14 cellular contexts compared by ENCODE assay signal in genomic region chr4:81260443-81261102, GRCh38. TPM values are rescaled to one million over a fixed set of nuclear protein-coding genes. Genes with fewer than 3 reads are reported as not detected.
DNase-seq lines count a peak whose midpoint lies in the region; ATAC-seq and TF ChIP-seq lines count a peak whose summit lies in the region.
"Had no signal": no experiment of that assay in that cellular context is flagged by ENCODE, and none has a peak within 500 bp of the region (broad histone marks: within the 10 kb centered on the region; RNA-seq: fewer than 3 reads in every experiment).

No MANE protein-coding gene starts in this region.

- H3K27me3 Mint-ChIP-seq in chondrocyte (ENCODE audit: low read depth) (peaks cover 5% of the 10 kb centered on the region), neural progenitor cell (ENCODE audit: insufficient read depth, low read depth) (no peaks in the 10 kb centered on the region), T-helper 17 cell (peaks cover 11% of the 10 kb centered on the region)
- H3K27me3 Mint-ChIP-seq: activated CD8-positive, alpha-beta memory T cell treated with anti-CD3 and anti-CD28 coated beads, Interleukin-2, amount 10 ng/mL, durations not matched to agents 7 days and 5 days had no signal

- no peak for ATAC-seq in activated naive CD4-positive, alpha-beta T cell treated with anti-CD3 and anti-CD28 coated beads, Interleukin-2, amount 50 U/mL, for 72 hours
- ATAC-seq in T-helper 17 cell (no peak), HG02610 (IDR thresholded peaks at IDR 0.05; ENCODE audit: unreplicated experiment) (no peak)
- ATAC-seq: activated CD8-positive, alpha-beta memory T cell treated with anti-CD3 and anti-CD28 coated beads, Interleukin-2, amount 10 ng/mL, durations not matched to agents 7 days and 5 days; T-cell had no signal

- H3K27me3 ChIP-seq in neural progenitor cell = no peaks in the 10 kb centered on the region
- H3K27me3 ChIP-seq: stomach had no signal

- H3K27ac Mint-ChIP-seq in chondrocyte (ENCODE audit: unreplicated experiment) = no peak overlapping the region
- H3K27ac Mint-ChIP-seq in neural progenitor cell = no peak overlapping the region
- H3K27ac Mint-ChIP-seq in activated naive CD4-positive, alpha-beta T cell treated with anti-CD3 and anti-CD28 coated beads, Interleukin-2, amount 50 U/mL, for 72 hours = no peak overlapping the region
- H3K27ac Mint-ChIP-seq in T-helper 17 cell = no peak overlapping the region
- H3K27ac Mint-ChIP-seq: activated CD8-positive, alpha-beta memory T cell treated with anti-CD3 and anti-CD28 coated beads, Interleukin-2, amount 10 ng/mL, durations not matched to agents 7 days and 5 days; T-cell had no signal

- H3K36me3 Mint-ChIP-seq in chondrocyte (ENCODE audit: low read depth) (no peaks in the 10 kb centered on the region), neural progenitor cell (no peaks in the 10 kb centered on the region), T-helper 17 cell (ENCODE audit: low read depth) (no peaks in the 10 kb centered on the region)
- no peaks in the 10 kb centered on the region for H3K36me3 Mint-ChIP-seq in activated naive CD4-positive, alpha-beta T cell treated with anti-CD3 and anti-CD28 coated beads, Interleukin-2, amount 50 U/mL, for 72 hours
- H3K36me3 Mint-ChIP-seq: activated CD8-positive, alpha-beta memory T cell treated with anti-CD3 and anti-CD28 coated beads, Interleukin-2, amount 10 ng/mL, durations not matched to agents 7 days and 5 days; T-cell had no signal

- H3K4me3 ChIP-seq in neural progenitor cell = no peak overlapping the region
- H3K4me3 ChIP-seq: stomach had no signal

- no peak overlapping the region for H3K4me3 Mint-ChIP-seq in chondrocyte (ENCODE audit: unreplicated experiment)
- no peak overlapping the region for H3K4me3 Mint-ChIP-seq in neural progenitor cell
- no peak overlapping the region for H3K4me3 Mint-ChIP-seq in T-helper 17 cell
- H3K4me3 Mint-ChIP-seq: activated CD8-positive, alpha-beta memory T cell treated with anti-CD3 and anti-CD28 coated beads, Interleukin-2, amount 10 ng/mL, durations not matched to agents 7 days and 5 days; T-cell had no signal

- peak; percentile 54 for TF ChIP-seq CTCF in chondrocyte (IDR thresholded peaks at IDR 0.05)
- TF ChIP-seq CTCF in neural progenitor cell (IDR thresholded peaks at IDR 0.05) = peak; percentile 68

- H3F3A ChIP-seq in neural progenitor cell (ENCODE audit: low read depth) = no peaks in the 10 kb centered on the region

- H3K27ac ChIP-seq in neural progenitor cell = no peak overlapping the region
- H3K27ac ChIP-seq: stomach had no signal

- H3K4me2 ChIP-seq in neural progenitor cell = no peak overlapping the region

- peaks cover 1% of the 10 kb centered on the region for H3K9me3 Mint-ChIP-seq in chondrocyte (ENCODE audit: low read depth)
- H3K9me3 Mint-ChIP-seq in neural progenitor cell = peaks cover 2% of the 10 kb centered on the region
- peaks cover 2 to 4% of the 10 kb centered on the region in 2 donors for H3K9me3 Mint-ChIP-seq in activated naive CD4-positive, alpha-beta T cell treated with anti-CD3 and anti-CD28 coated beads, Interleukin-2, amount 50 U/mL, for 72 hours

- peak overlapping the region; percentile 97 for H2AFZ ChIP-seq in neural progenitor cell (replicated peaks)

- H3K9me3 ChIP-seq in neural progenitor cell (ENCODE audit: low read depth) (no peaks in the 10 kb centered on the region), T-helper 17 cell (ENCODE audit: control insufficient read depth, low read length, poor library complexity, severe bottlenecking) (no peaks in the 10 kb centered on the region)
- H3K9me3 ChIP-seq: stomach had no signal

- H4K20me1 ChIP-seq in neural progenitor cell (ENCODE audit: low read depth) = no peaks in the 10 kb centered on the region

- H3K79me2 ChIP-seq in neural progenitor cell (ENCODE audit: low read depth) = no peaks in the 10 kb centered on the region

- no peaks in the 10 kb centered on the region for H3K4me1 ChIP-seq in neural progenitor cell

- peaks cover 19% of the 10 kb centered on the region for H3K4me1 Mint-ChIP-seq in chondrocyte (ENCODE audit: low read depth)
- H3K4me1 Mint-ChIP-seq in neural progenitor cell = no peaks in the 10 kb centered on the region
- no peaks in the 10 kb centered on the region for H3K4me1 Mint-ChIP-seq in T-helper 17 cell
- H3K4me1 Mint-ChIP-seq: activated CD8-positive, alpha-beta memory T cell treated with anti-CD3 and anti-CD28 coated beads, Interleukin-2, amount 10 ng/mL, durations not matched to agents 7 days and 5 days; T-cell had no signal

- H3K9ac ChIP-seq in neural progenitor cell = no peak overlapping the region

- DNase-seq in ELF-1 (ENCODE audit: low read depth, low spot score) (peak; percentile 22), LHCN-M2 (ENCODE audit: low read depth) (peak; percentile 13), chondrocyte (ENCODE audit: low spot score) (no peak), neural progenitor cell (ENCODE audit: low spot score) (peak; percentile 46), T-helper 17 cell (no peak), Ammon's horn (ENCODE audit: low spot score) (no peak)
- no peak for DNase-seq in activated naive CD4-positive, alpha-beta T cell treated with anti-CD3 and anti-CD28 coated beads, Interleukin-2, amount 50 U/mL, for 72 hours (ENCODE audit: low spot score in 2 of 2)
- DNase-seq: activated CD8-positive, alpha-beta memory T cell treated with anti-CD3 and anti-CD28 coated beads, Interleukin-2, amount 10 ng/mL, durations not matched to agents 7 days and 5 days; aorta; NCI-H1930; stimulated activated CD4-positive, alpha-beta T cell treated with anti-CD3 and anti-CD28 coated beads, Interleukin-15, amount 100 ng/mL, for 24 hours; stomach; T-cell had no signal

- H3K36me3 ChIP-seq in neural progenitor cell = no peaks in the 10 kb centered on the region
- H3K36me3 ChIP-seq: stomach had no signal

RNA-seq across cellular contexts. Expression of gene PRKG2, which starts 45.6 kb away (rescaled TPM):
- total RNA-seq in LHCN-M2 (2014; rRNA removed) (0.06 TPM in 2 replicates), chondrocyte (not detected in 3 replicates), neural progenitor cell (ENCODE audit: low replicate concordance) (1.5 and 2.3 TPM in 2 replicates), T-helper 17 cell (under 1 TPM; 0.10 to 0.55 TPM)
- polyA plus RNA-seq in LHCN-M2 (2012) = 0.01 TPM
- total RNA-seq in activated naive CD4-positive, alpha-beta T cell treated with anti-CD3 and anti-CD28 coated beads, Interleukin-2, amount 50 U/mL, for 72 hours = under 1 TPM; 0.16 to 0.25 TPM

Comparison
In these comparisons a context has a peak if more than half of its experiments do, and no peak if none do; other contexts are left out.
1. DNase-seq: peak in ELF-1 (single experiment), LHCN-M2 (single experiment) and neural progenitor cell (single experiment); none in chondrocyte (single experiment), activated naive CD4-positive, alpha-beta T cell treated with anti-CD3 and anti-CD28 coated beads, Interleukin-2, amount 50 U/mL, for 72 hours (0 of 2), T-helper 17 cell (0 of 3) and Ammon's horn (single experiment).